In the genomic region with DNA sequence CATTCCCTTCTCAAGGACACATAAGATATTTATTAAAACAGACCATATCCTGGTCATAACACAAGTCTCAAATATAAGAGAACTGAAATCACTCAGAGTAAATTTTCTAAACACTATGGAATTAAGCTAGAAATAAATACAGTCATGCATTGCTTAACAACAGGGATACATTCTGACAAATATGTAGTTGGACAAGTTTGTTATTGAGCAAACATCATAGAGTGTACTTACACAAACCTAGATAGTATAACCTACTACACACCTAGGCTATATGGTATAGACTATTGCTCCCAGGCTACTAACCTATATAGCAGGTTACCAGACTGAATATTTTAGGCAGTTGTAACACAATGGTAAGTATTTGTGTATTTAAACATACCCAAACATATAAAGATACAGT, we compare ENCODE assay signal across 8 cellular contexts.
"Had no signal": no experiment of that assay in that cellular context is flagged by ENCODE, and none has a peak within 500 bp of the region (broad histone marks: within the 10 kb centered on the region; RNA-seq: fewer than 3 reads in every experiment).

No MANE protein-coding gene starts in this region.

- H3K4me3 Mint-ChIP-seq: H9, HFFc6 had no signal

- ATAC-seq: K562 had no signal

- FAIRE-seq: HTR-8/SVneo, K562 had no signal

- DNase-seq: GM23248, GOT3, H9, HCEC 1CT, HFFc6, IMR-90 had no signal

- H3K4me3 ChIP-seq: GM23248, K562 had no signal

- H3K9me3 Mint-ChIP-seq: H9 had no signal

- H3K4me1 Mint-ChIP-seq: H9 had no signal
